ENCODE assay signal across 15 cellular contexts in genomic region chr21:24112020-24112419, GRCh38.
DNase-seq lines count a peak whose midpoint lies in the region; ATAC-seq and TF ChIP-seq lines count a peak whose summit lies in the region.
"Had no signal": no experiment of that assay in that cellular context is flagged by ENCODE, and none has a peak within 500 bp of the region (broad histone marks: within the 10 kb centered on the region; RNA-seq: fewer than 3 reads in every experiment).

No MANE protein-coding gene starts in this region.

- no peaks in the 10 kb centered on the region for H3K9me1 ChIP-seq in IMR-90 (ENCODE audit: insufficient read depth, low read length)

- H3K4me1 ChIP-seq in IMR-90 (ENCODE audit: control insufficient read depth, insufficient read depth, low read length), result 0 out of 2 replicates have a peak, but pooled peaks cover 2% of the 10 kb centered on the region
- H3K4me1 ChIP-seq in fibroblast of lung (ENCODE audit: control insufficient read depth, extremely low read depth, insufficient read depth, low read length), result no peaks in the 10 kb centered on the region

- TF ChIP-seq POLR2A in IMR-90 (IDR thresholded peaks at IDR 0.05; ENCODE audit: low read depth, low read length), result no peak

- H3K27me3 ChIP-seq in IMR-90 (ENCODE audit: control insufficient read depth, insufficient read depth, low read length) (no peaks in the 10 kb centered on the region), fibroblast of lung (ENCODE audit: control insufficient read depth, insufficient read depth, low read length) (no peaks in the 10 kb centered on the region)
- H3K27me3 ChIP-seq: BLaER1 had no signal

- H3K56ac ChIP-seq in IMR-90 (ENCODE audit: extremely low read depth, insufficient read depth, low read length), result no peak overlapping the region

- no peak overlapping the region for H3K14ac ChIP-seq in IMR-90 (replicated peaks; ENCODE audit: low read depth, low read length)

- H3K36me3 ChIP-seq in IMR-90 (ENCODE audit: control insufficient read depth, insufficient read depth, low read length) (no peaks in the 10 kb centered on the region), fibroblast of lung (ENCODE audit: control insufficient read depth, insufficient read depth, low read length) (no peaks in the 10 kb centered on the region)
- H3K36me3 ChIP-seq: BLaER1 had no signal

- intact Hi-C loops in IMR-90 (cut with micrococcal nuclease), result loop anchor here (2.0 to 10.0 kb wide), 3 partner anchors 403 to 1273 kb away; no protein-coding TSS in a partner anchor

- no TSS peak for BruUV-seq in IMR-90 (replicated peaks; lab: Mats Ljungman, UMichigan)

- peak; percentile 48 for DNase-seq in IMR-90
- peak; percentile 8 for DNase-seq in astrocyte of the cerebellum (ENCODE audit: low read depth)
- DNase-seq in fibroblast of lung (ENCODE audit: low read depth in 2 of 2), result peak; percentile 22 to 33
- DNase-seq in skeletal muscle cell (ENCODE audit: low read depth), result peak; percentile 21
- DNase-seq in NCI-H524 treated with DMSO at 0.1 percent for 48 hours (lab: John Stamatoyannopoulos, UW), result no peak
- DNase-seq: 8988T; CD4-positive, alpha-beta memory T cell; DMS79 treated with DMSO at 0.1 percent for 48 hours; GF-D8; GM23248; HCEC 1CT had no signal

- H3K23ac ChIP-seq in IMR-90 (ENCODE audit: low read depth, low read length), result no peak overlapping the region

- H2AK9ac ChIP-seq in IMR-90 (replicated peaks; ENCODE audit: low read depth, low read length, poor library complexity), result no peak overlapping the region

- no CpG with 5 or more reads among the region's 5 CpGs for WGBS in IMR-90 (ENCODE audit: extremely low coverage in 2 of 2, insufficient read length in 1 of 2), 2 experiments

- CTCF ChIA-PET in IMR-90 (lab: Yijun Ruan, JAX), result no interaction called here

- no peak overlapping the region for H3K4me2 ChIP-seq in IMR-90 (ENCODE audit: low read depth, low read length)
- H3K4me2 ChIP-seq in fibroblast of lung (ENCODE audit: extremely low read depth, insufficient read depth, low read length), result no peak overlapping the region
- H3K4me2 ChIP-seq: BLaER1 had no signal

- no peak overlapping the region for H2BK20ac ChIP-seq in IMR-90 (ENCODE audit: low read depth, low read length)

- in situ Hi-C loops in IMR-90 (cut with MboI; ENCODE audit: low sequenced_read_pairs), result loop anchor here (10.0 kb wide), 1 partner anchor 393 kb away; no protein-coding TSS in a partner anchor
- in situ Hi-C loops in astrocyte of the cerebellum (cut with HindIII; ENCODE audit: low sequenced_read_pairs), result no loop called here

- H3K27ac ChIP-seq in IMR-90 (ENCODE audit: insufficient read depth, low read length) (no peak overlapping the region), fibroblast of lung (ENCODE audit: insufficient read depth, low read length) (no peak overlapping the region)
- H3K27ac ChIP-seq: BLaER1, GM23248 had no signal

- no peak for TF ChIP-seq CTCF in IMR-90 (conservative IDR thresholded peaks at IDR 0.05; ENCODE audit: low read depth, low read length)
- TF ChIP-seq CTCF in astrocyte of the cerebellum (IDR thresholded peaks at IDR 0.05; ENCODE audit: low read depth, low read length, missing control alignments), result no peak
- no peak for TF ChIP-seq CTCF in fibroblast of lung (conservative IDR thresholded peaks at IDR 0.05 in 1 of 2, IDR thresholded peaks at IDR 0.05 in 1 of 2; ENCODE audit: low read depth in 1 of 2, low read length in 2 of 2)

- ATAC-seq in IMR-90 (ENCODE audit: low read depth) (peak; percentile 64), GM19035 (IDR thresholded peaks at IDR 0.05; ENCODE audit: unreplicated experiment) (no peak), HG02571 (IDR thresholded peaks at IDR 0.05; ENCODE audit: unreplicated experiment) (no peak), HG03565 (IDR thresholded peaks at IDR 0.05; ENCODE audit: unreplicated experiment) (no peak)

- H4K91ac ChIP-seq in IMR-90 (ENCODE audit: insufficient read depth, low read depth, low read length), result no peak overlapping the region; the same call in 1 of the 2 replicates

- no peaks in the 10 kb centered on the region for H3K79me1 ChIP-seq in IMR-90 (ENCODE audit: low read depth in 1 of 2, low read length in 2 of 2)

- no peak overlapping the region for H4K5ac ChIP-seq in IMR-90 (ENCODE audit: low read depth, low read length)

- H3K4me3 ChIP-seq in IMR-90 (ENCODE audit: insufficient read depth, low read depth, low read length), result no peak overlapping the region
- H3K4me3 ChIP-seq in astrocyte of the cerebellum (ENCODE audit: low read depth, low read length), result no peak overlapping the region
- no peak overlapping the region for H3K4me3 ChIP-seq in fibroblast of lung (replicated peaks in 1 of 4; ENCODE audit: control extremely low read depth in 1 of 4, insufficient read depth in 1 of 4, low read depth in 3 of 4, low read length in 4 of 4)
- H3K4me3 ChIP-seq in skeletal muscle cell (ENCODE audit: low read depth, low read length), result no peak overlapping the region
- H3K4me3 ChIP-seq: BLaER1, GM23248 had no signal

- no peak overlapping the region for H3K4ac ChIP-seq in IMR-90 (ENCODE audit: low read depth, low read length)

- H3K9me3 ChIP-seq in IMR-90 (ENCODE audit: control insufficient read depth, insufficient read depth, low read length) (no peaks in the 10 kb centered on the region), fibroblast of lung (ENCODE audit: control insufficient read depth, insufficient read depth, low read depth, low read length) (no peaks in the 10 kb centered on the region)
- H3K9me3 ChIP-seq: BLaER1 had no signal

- H2AK5ac ChIP-seq in IMR-90 (ENCODE audit: low read depth, low read length), result no peak overlapping the region

- H2BK15ac ChIP-seq in IMR-90 (ENCODE audit: low read depth, low read length), result no peak overlapping the region

- H2AFZ ChIP-seq in IMR-90 (replicated peaks; ENCODE audit: low read length, poor library complexity), result no peak overlapping the region
- H2AFZ ChIP-seq in fibroblast of lung (ENCODE audit: low read length), result no peak overlapping the region
- H2AFZ ChIP-seq: GM23248 had no signal

- H2BK5ac ChIP-seq in IMR-90 (ENCODE audit: low read depth, low read length, poor library complexity, severe bottlenecking), result no peak overlapping the region

- dilution Hi-C loops in IMR-90 (cut with HindIII; ENCODE audit: low sequenced_read_pairs, unreplicated experiment), result no loop called here

- POLR2A ChIA-PET in IMR-90 (lab: Charles Lee; ENCODE audit: unreplicated experiment), result interaction anchor here (0.6 kb wide), 1 partner anchor 16 kb away, joined by 3 read pairs; no protein-coding TSS in a partner anchor

- H2BK120ac ChIP-seq in IMR-90 (ENCODE audit: low read depth, low read length), result no peak overlapping the region

- no peaks in the 10 kb centered on the region for H3K79me2 ChIP-seq in fibroblast of lung (ENCODE audit: control insufficient read depth, insufficient read depth, low read length)

- no peak overlapping the region for H3K18ac ChIP-seq in IMR-90 (ENCODE audit: low read depth, low read length)

- TF ChIP-seq RAD21 in IMR-90 (IDR thresholded peaks at IDR 0.05; ENCODE audit: low read length), result no peak

- no peak overlapping the region for H4K8ac ChIP-seq in IMR-90 (ENCODE audit: low read depth in 2 of 2, low read length in 2 of 2)

- no peak overlapping the region for H3K9ac ChIP-seq in IMR-90 (ENCODE audit: low read depth, low read length)
- H3K9ac ChIP-seq in fibroblast of lung (ENCODE audit: insufficient read depth, low read length), result no peak overlapping the region
- H3K9ac ChIP-seq: BLaER1, GM23248 had no signal

- H4K20me1 ChIP-seq in IMR-90 (ENCODE audit: insufficient read depth, low read length), result no peaks in the 10 kb centered on the region
- no peaks in the 10 kb centered on the region for H4K20me1 ChIP-seq in fibroblast of lung (ENCODE audit: control insufficient read depth, extremely low read depth, insufficient read depth, low read length)
- H4K20me1 ChIP-seq: BLaER1 had no signal

TF ChIP-seq in IMR-90, 13 proteins besides CTCF, POLR2A, EP300 and RAD21:
- peak; percentile 50 for TF ChIP-seq MAFK (IDR thresholded peaks at IDR 0.05; ENCODE audit: low read depth, low read length)
- TF ChIP-seq MAZ (IDR thresholded peaks at IDR 0.05; ENCODE audit: borderline replicate concordance, low read depth, low read length), result no peak
- no peak for TF ChIP-seq NFE2L2 (IDR thresholded peaks at IDR 0.05; ENCODE audit: low read depth, low read length)
TF ChIP-seq in IMR-90: peak in this region for 1.
